15 cellular contexts compared by ENCODE assay signal in the genomic region with DNA sequence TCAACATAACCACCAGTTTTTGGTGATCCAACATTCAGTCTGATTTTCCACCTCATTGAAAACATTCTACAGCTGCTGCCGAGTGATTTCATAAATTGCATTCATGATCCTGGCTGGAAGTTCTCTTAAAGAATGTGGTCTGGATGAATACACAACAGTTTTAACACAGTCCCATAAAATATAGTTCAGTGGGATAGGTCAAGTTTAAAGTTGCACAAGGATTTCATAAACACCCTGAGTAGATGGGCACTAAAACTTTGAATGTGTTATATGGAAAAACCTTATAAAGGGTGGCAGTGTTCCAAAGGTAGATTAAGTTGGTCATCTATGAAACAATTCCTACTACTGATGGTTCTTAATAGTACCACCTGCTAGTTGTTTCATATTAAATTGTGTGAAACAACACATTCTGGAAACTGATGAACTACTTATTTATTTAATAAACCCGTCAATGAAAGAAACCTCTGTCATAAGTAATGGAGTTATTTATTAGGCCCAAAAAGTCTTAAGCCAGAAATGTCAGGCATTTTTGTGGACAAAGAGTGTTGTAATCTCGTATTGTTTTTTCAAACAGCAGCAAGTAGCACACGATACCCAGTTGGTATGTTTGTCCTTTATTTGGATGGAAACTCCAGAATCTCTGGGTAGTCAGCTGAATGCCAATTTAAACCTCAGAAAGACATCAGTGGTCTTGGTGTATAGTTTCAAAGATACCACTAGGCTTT. TPM values are rescaled to one million over a fixed set of nuclear protein-coding genes. Genes with fewer than 3 reads are reported as not detected.
DNase-seq lines count a peak whose midpoint lies in the region; ATAC-seq and TF ChIP-seq lines count a peak whose summit lies in the region.
"Had no signal": no experiment of that assay in that cellular context is flagged by ENCODE, and none has a peak within 500 bp of the region (broad histone marks: within the 10 kb centered on the region; RNA-seq: fewer than 3 reads in every experiment).

No MANE protein-coding gene starts in this region.

- no peaks in the 10 kb centered on the region for H3K9me3 ChIP-seq in SJCRH30 (replicated peaks)
- no peaks in the 10 kb centered on the region for H3K9me3 ChIP-seq in smooth muscle cell (replicated peaks; ENCODE audit: low read depth)
- no peaks in the 10 kb centered on the region for H3K9me3 ChIP-seq in MM.1S (replicated peaks; ENCODE audit: insufficient read depth, low read length)

- no peaks in the 10 kb centered on the region for H3K9me2 ChIP-seq in MM.1S (replicated peaks; ENCODE audit: insufficient read depth, low read length)

- no peaks in the 10 kb centered on the region for H3K36me3 ChIP-seq in SJCRH30
- no peaks in the 10 kb centered on the region for H3K36me3 ChIP-seq in smooth muscle cell (ENCODE audit: low read depth)
- no peaks in the 10 kb centered on the region for H3K36me3 ChIP-seq in MM.1S (replicated peaks; ENCODE audit: insufficient read depth, low read length)

- ATAC-seq in GM18861 (IDR thresholded peaks at IDR 0.05; ENCODE audit: unreplicated experiment) (no peak), HG02885 (IDR thresholded peaks at IDR 0.05; ENCODE audit: poor library complexity, unreplicated experiment) (no peak)
- ATAC-seq: Right ventricle myocardium inferior had no signal

- DNase-seq in GM04503 (ENCODE audit: low read depth) (peak; percentile 87), SJCRH30 (peak; percentile 24 to 73), fibroblast of pulmonary artery (ENCODE audit: low read depth) (peak; percentile 55), smooth muscle cell (lab: John Stamatoyannopoulos, UW; ENCODE audit: unreplicated experiment) (no peak), MM.1S (no peak)
- DNase-seq: activated T-cell treated with anti-CD3 and anti-CD28 coated beads, Interleukin-2, amount 50 U/mL, for 24 hours; cortex of kidney; H9; Karpas-422; naive B cell; NCI-H345 had no signal

- H3K4me1 ChIP-seq in SJCRH30 (peaks cover 47% of the 10 kb centered on the region), smooth muscle cell (ENCODE audit: low read depth) (peaks cover 14% of the 10 kb centered on the region), MM.1S (ENCODE audit: low read length) (no peaks in the 10 kb centered on the region)

- H3K4me2 ChIP-seq in smooth muscle cell, result no peak overlapping the region
- H3K4me2 ChIP-seq in MM.1S (ENCODE audit: low read depth, low read length), result no peak overlapping the region

- H3K9ac ChIP-seq in smooth muscle cell (ENCODE audit: low read depth) (no peak overlapping the region), MM.1S (ENCODE audit: low read length) (no peak overlapping the region)

- peak overlapping the region; percentile 71 for H3K27ac ChIP-seq in SJCRH30
- peak overlapping the region; percentile 7 for H3K27ac ChIP-seq in smooth muscle cell (ENCODE audit: low read depth)
- H3K27ac ChIP-seq in MM.1S (ENCODE audit: low read length), result no peak overlapping the region
- H3K27ac ChIP-seq: VCaP had no signal

- no peak overlapping the region for H3K4me3 ChIP-seq in SJCRH30
- no peak overlapping the region for H3K4me3 ChIP-seq in fibroblast of pulmonary artery (replicated peaks; ENCODE audit: low read depth, low read length)
- H3K4me3 ChIP-seq in smooth muscle cell, result no peak overlapping the region
- no peak overlapping the region for H3K4me3 ChIP-seq in MM.1S (ENCODE audit: low read length)

- H4K20me1 ChIP-seq in smooth muscle cell (ENCODE audit: low read depth) (no peaks in the 10 kb centered on the region), MM.1S (ENCODE audit: insufficient read depth, low read length) (no peaks in the 10 kb centered on the region)

- no peaks in the 10 kb centered on the region for H3K27me3 ChIP-seq in SJCRH30
- H3K27me3 ChIP-seq in smooth muscle cell (ENCODE audit: low read depth), result no peaks in the 10 kb centered on the region
- no peaks in the 10 kb centered on the region for H3K27me3 ChIP-seq in MM.1S (replicated peaks; ENCODE audit: insufficient read depth, low read length)

- 53% methylated on average over 4 of the region's 4 CpGs for WGBS in smooth muscle cell (ENCODE audit: low lambda C conversion rate)

- no peaks in the 10 kb centered on the region for H3F3A ChIP-seq in smooth muscle cell (ENCODE audit: low read depth)
- H3F3A ChIP-seq in MM.1S (ENCODE audit: insufficient read depth, low read length), result no peaks in the 10 kb centered on the region

- TF ChIP-seq CTCF in fibroblast of pulmonary artery (IDR thresholded peaks at IDR 0.05; ENCODE audit: low read length, missing control alignments) (no peak), smooth muscle cell (IDR thresholded peaks at IDR 0.05; ENCODE audit: borderline replicate concordance, insufficient read depth, poor library complexity, severe bottlenecking) (no peak), MM.1S (IDR thresholded peaks at IDR 0.05; ENCODE audit: low read length) (no peak)

- H2AFZ ChIP-seq in smooth muscle cell (ENCODE audit: low read depth) (no peak overlapping the region), MM.1S (ENCODE audit: low read length) (no peak overlapping the region)

- H3K79me2 ChIP-seq in smooth muscle cell (ENCODE audit: low read depth), result no peaks in the 10 kb centered on the region
- H3K79me2 ChIP-seq in MM.1S (ENCODE audit: low read length), result no peaks in the 10 kb centered on the region

RNA-seq across cellular contexts. Expression of a gene that starts 14.3 kb away (rescaled TPM):
- 88.8 and 91.5 TPM in 2 replicates for total RNA-seq in SJCRH30 (2014; rRNA removed; shearing (Covaris generic))
- 27.6 and 37.2 TPM in 2 replicates for total RNA-seq in smooth muscle cell
- polyA plus RNA-seq in smooth muscle cell, result 63.7 and 75.4 TPM in 2 replicates

Comparison
In these comparisons a context has a peak if more than half of its experiments do, and no peak if none do; other contexts are left out.
1. DNase-seq: peak in GM04503 (single experiment), SJCRH30 (2 of 2) and fibroblast of pulmonary artery (single experiment); none in smooth muscle cell (single experiment) and MM.1S (single experiment).